26 cellular contexts compared by ENCODE assay signal in the genomic region with DNA sequence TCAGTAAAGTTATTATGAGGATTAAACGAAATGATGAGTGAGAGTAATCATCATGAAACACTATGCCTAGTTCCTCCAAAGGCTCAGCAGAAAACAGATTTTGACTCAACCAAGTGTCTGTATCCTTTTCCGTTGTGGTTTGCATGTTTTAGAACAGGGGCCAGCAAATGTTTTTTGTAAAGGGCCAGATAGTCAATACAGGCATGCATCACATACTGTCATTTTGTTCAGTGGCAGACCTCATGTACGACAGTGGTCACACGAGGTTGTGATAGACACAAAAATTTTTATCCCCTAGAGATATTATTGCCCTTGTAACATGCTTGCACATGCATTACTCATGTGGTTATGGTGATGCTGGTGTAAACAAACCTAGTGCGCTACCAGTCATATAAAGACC.
"Had no signal": no experiment of that assay in that cellular context is flagged by ENCODE, and none has a peak within 500 bp of the region (broad histone marks: within the 10 kb centered on the region; RNA-seq: fewer than 3 reads in every experiment).

No MANE protein-coding gene starts in this region.

- H3K27me3 Mint-ChIP-seq: type B pancreatic cell had no signal

- H3K36me3 Mint-ChIP-seq: activated CD8-positive, alpha-beta memory T cell treated with anti-CD3 and anti-CD28 coated beads, Interleukin-2, amount 10 ng/mL, durations not matched to agents 7 days and 5 days; activated naive CD8-positive, alpha-beta T cell; natural killer cell had no signal

- H3K4me1 ChIP-seq: foreskin keratinocyte, uterus had no signal

- DNase-seq: activated CD4-positive, alpha-beta T cell treated with anti-CD3 and anti-CD28 coated beads for 36 hours; activated CD4-positive, CD25-positive, alpha-beta regulatory T cell; activated CD8-positive, alpha-beta memory T cell treated with anti-CD3 and anti-CD28 coated beads, Interleukin-2, amount 10 ng/mL, durations not matched to agents 7 days and 5 days; activated CD8-positive, alpha-beta T cell treated with anti-CD3 and anti-CD28 coated beads, Interleukin-2, amount 10 ng/mL, durations not matched to agents 7 days and 5 days; activated effector memory CD4-positive, alpha-beta T cell treated with Interleukin-2 at 50 U/mL for 16 hours; activated naive CD4-positive, alpha-beta T cell treated with Interleukin-2 at 50 U/mL for 16 hours; anterior cingulate cortex; foreskin keratinocyte; kidney glomerular epithelial cell; lower lobe of right lung; mesendoderm; natural killer cell; stimulated activated CD4-positive, alpha-beta T cell treated with anti-CD3 and anti-CD28 coated beads, Interleukin-15, amount 100 ng/mL, for 24 hours; stimulated activated CD4-positive, alpha-beta T cell treated with anti-CD3 and anti-CD28 coated beads, Interleukin-2, amount 100 ng/mL, for 24 hours; stimulated activated naive CD8-positive, alpha-beta T cell treated with anti-CD3 and anti-CD28 coated beads, Interleukin-15, Interleukin-2, amounts not matched to agents 100 U/mL and 50 U/mL, for 24 hours; uterus had no signal

- H3K4me1 Mint-ChIP-seq: activated CD4-positive, alpha-beta T cell treated with anti-CD3 and anti-CD28 coated beads for 36 hours; central memory CD8-positive, alpha-beta T cell; natural killer cell had no signal

- H3K4me3 ChIP-seq: esophagus muscularis mucosa, lower lobe of right lung, right atrium auricular region, thoracic aorta, uterus had no signal

- FAIRE-seq: bronchial epithelial cell had no signal

- H3K27me3 ChIP-seq: right atrium auricular region, uterus had no signal

- H3K9me3 ChIP-seq: esophagus muscularis mucosa, lower lobe of right lung, right atrium auricular region, thoracic aorta, uterus had no signal

- ATAC-seq: activated CD4-positive, alpha-beta T cell treated with anti-CD3 and anti-CD28 coated beads for 36 hours; activated CD8-positive, alpha-beta memory T cell treated with anti-CD3 and anti-CD28 coated beads, Interleukin-2, amount 10 ng/mL, durations not matched to agents 7 days and 5 days; activated CD8-positive, alpha-beta T cell treated with anti-CD3 and anti-CD28 coated beads, Interleukin-2, amount 10 ng/mL, durations not matched to agents 7 days and 5 days; foreskin keratinocyte; left lobe of liver; lower lobe of right lung; natural killer cell; stimulated activated naive CD8-positive, alpha-beta T cell treated with anti-CD3 and anti-CD28 coated beads, Interleukin-15, Interleukin-2, amounts not matched to agents 100 U/mL and 50 U/mL, for 24 hours had no signal

- H3K9me3 Mint-ChIP-seq: central memory CD8-positive, alpha-beta T cell; dendritic cell treated with granulocyte-macrophage colony-stimulating factor and Interleukin-4, amounts not matched to agents 40 ng/mL and 50 ng/mL, for 4 days; natural killer cell; T-helper 2 cell treated with Interferon-gamma antibody and Interleukin-4, amounts not matched to agents 5 μg/mL and 100 μg/mL, for 36 hours; type B pancreatic cell had no signal

- H3K36me3 ChIP-seq: esophagus muscularis mucosa, lower lobe of right lung, right atrium auricular region, thoracic aorta, uterus had no signal

- H3K27ac ChIP-seq: esophagus muscularis mucosa, foreskin keratinocyte, lower lobe of right lung, right atrium auricular region, thoracic aorta, uterus had no signal

- H3K27ac Mint-ChIP-seq: activated CD4-positive, alpha-beta T cell treated with anti-CD3 and anti-CD28 coated beads for 36 hours; activated CD8-positive, alpha-beta memory T cell treated with anti-CD3 and anti-CD28 coated beads, Interleukin-2, amount 10 ng/mL, durations not matched to agents 7 days and 5 days; activated CD8-positive, alpha-beta T cell treated with anti-CD3 and anti-CD28 coated beads, Interleukin-2, amount 10 ng/mL, durations not matched to agents 7 days and 5 days; activated naive CD8-positive, alpha-beta T cell; dendritic cell treated with granulocyte-macrophage colony-stimulating factor and Interleukin-4, amounts not matched to agents 40 ng/mL and 50 ng/mL, for 4 days; natural killer cell; T-helper 2 cell treated with Interferon-gamma antibody and Interleukin-4, amounts not matched to agents 5 μg/mL and 100 μg/mL, for 36 hours; type B pancreatic cell had no signal

- H3K4me3 Mint-ChIP-seq: activated CD4-positive, alpha-beta T cell treated with anti-CD3 and anti-CD28 coated beads for 36 hours; activated CD8-positive, alpha-beta memory T cell treated with anti-CD3 and anti-CD28 coated beads, Interleukin-2, amount 10 ng/mL, durations not matched to agents 7 days and 5 days; activated CD8-positive, alpha-beta T cell treated with anti-CD3 and anti-CD28 coated beads, Interleukin-2, amount 10 ng/mL, durations not matched to agents 7 days and 5 days; activated naive CD8-positive, alpha-beta T cell; central memory CD8-positive, alpha-beta T cell; dendritic cell treated with granulocyte-macrophage colony-stimulating factor and Interleukin-4, amounts not matched to agents 40 ng/mL and 50 ng/mL, for 4 days; natural killer cell; T-helper 2 cell treated with Interferon-gamma antibody and Interleukin-4, amounts not matched to agents 5 μg/mL and 100 μg/mL, for 36 hours; type B pancreatic cell had no signal
